In genomic region chr10:7932301-7933036, GRCh38 we compare ENCODE assay signal across 18 cellular contexts.
A peak's percentile ranks its signal among the peaks of the same experiment; 100 is the strongest.
DNase-seq lines count a peak whose midpoint lies in the region; ATAC-seq, FAIRE-seq and TF ChIP-seq lines count a peak whose summit lies in the region.
"Had no signal": no experiment of that assay in that cellular context is flagged by ENCODE, and none has a peak within 500 bp of the region (broad histone marks: within the 10 kb centered on the region; RNA-seq: fewer than 3 reads in every experiment).

No MANE protein-coding gene starts in this region.

- H3K9me1 ChIP-seq in K562 (ENCODE audit: control insufficient read depth, insufficient read depth, low read length), result peaks cover 4% of the 10 kb centered on the region

- peak overlapping the region; percentile 10; the same call in 1 of the 2 replicates for H3K4me3 ChIP-seq in Caco-2 (ENCODE audit: low read depth, low read length)
- no peak overlapping the region for H3K4me3 ChIP-seq in K562

- 48% methylated on average over 9 of the region's 9 CpGs for WGBS in K562 (ENCODE audit: insufficient coverage, low coverage, missing lambda C conversion rate)

- H3K79me2 ChIP-seq in K562 (ENCODE audit: control insufficient read depth, insufficient read depth, low read length), result no peaks in the 10 kb centered on the region; the same call in 2 of the 3 replicates

- no peak for TF ChIP-seq EP300 in K562 (IDR thresholded peaks at IDR 0.05; ENCODE audit: low read length)

- H3K4me1 ChIP-seq in Caco-2, result peaks cover 31% of the 10 kb centered on the region
- peaks cover 0 to 23% of the 10 kb centered on the region in 2 experiments; a peak in 3 of 5 replicates for H3K4me1 ChIP-seq in K562 (replicated peaks in 1 of 2; ENCODE audit: control insufficient read depth in 2 of 2, insufficient read depth in 2 of 2, low read length in 2 of 2)

- TF ChIP-seq RAD21 in K562 (CRISPR knock-in tag; conservative IDR thresholded peaks at IDR 0.05 in 1 of 2, IDR thresholded peaks at IDR 0.05 in 1 of 2), result no peak

- DNase-seq in Caco-2 (peak; percentile 61 to 66), K562 (ENCODE audit: extremely low read depth in 1 of 4, low spot score in 3 of 4) (no peak), left colon (no peak), NCI-H69 (lab: John Stamatoyannopoulos, UW) (no peak), type B pancreatic cell (ENCODE audit: extremely low spot score, unreplicated experiment) (no peak), NCI-H146 treated with DMSO at 0.1 percent for 48 hours (lab: John Stamatoyannopoulos, UW; ENCODE audit: unreplicated experiment) (no peak)
- DNase-seq: C1 segment of cervical spinal cord, DND-41, GF-D8, GOT3, NCI-H1436 treated with DMSO at 0.1 percent for 48 hours, NCI-H2081 treated with DMSO at 0.1 percent for 48 hours, NCI-H2227 treated with DMSO at 0.1 percent for 48 hours, NCI-H526 treated with DMSO at 0.1 percent for 48 hours, PC-3 had no signal

- no peak for FAIRE-seq in K562 (lab: Jason Lieb, UNC)

- POLR2A ChIA-PET in Caco-2 (lab: Charles Lee) (interaction anchor here (0.6 to 1.0 kb wide), 4 partner anchors 45 to 1730 kb away, joined by 3 to 7 read pairs (median 4); partner anchors contain the start of gene PFKFB3), K562 (lab: Yijun Ruan, JAX) (interaction anchor here (0.7 to 1.6 kb wide), 6 partner anchors 11 to 182 kb away, joined by 3 to 4 read pairs (median 3); no protein-coding TSS in a partner anchor)

- H3K9me3 Mint-ChIP-seq in Caco-2 (ENCODE audit: unreplicated experiment) (no peaks in the 10 kb centered on the region), nephron (peaks cover 6% of the 10 kb centered on the region), type B pancreatic cell (no peaks in the 10 kb centered on the region)

- H3K27ac Mint-ChIP-seq in Caco-2 (ENCODE audit: unreplicated experiment) (peak overlapping the region; percentile 48), nephron (peak overlapping the region in 2 of 3 experiments; percentile 40 to 79), type B pancreatic cell (no peak overlapping the region)
- H3K27ac Mint-ChIP-seq: IgD-negative memory B cell had no signal

- no peak for TF ChIP-seq CTCF in Caco-2 (IDR thresholded peaks at IDR 0.05; ENCODE audit: insufficient read depth in 1 of 2, low read depth in 1 of 2, low read length in 1 of 2, severe bottlenecking in 1 of 2, unreplicated experiment in 1 of 2)
- TF ChIP-seq CTCF in K562 (IDR thresholded peaks at IDR 0.05 in 2 of 3, conservative IDR thresholded peaks at IDR 0.05 in 1 of 3; ENCODE audit: insufficient read depth in 2 of 3, low read depth in 1 of 3, low read length in 3 of 3), result no peak
- no peak for TF ChIP-seq CTCF in nephron (IDR thresholded peaks at IDR 0.05; ENCODE audit: unreplicated experiment in 3 of 3)
- TF ChIP-seq CTCF in type B pancreatic cell (conservative IDR thresholded peaks at IDR 0.05), result no peak

- H3K4me1 Mint-ChIP-seq in Caco-2 (ENCODE audit: low read depth, unreplicated experiment) (peaks cover 45% of the 10 kb centered on the region), nephron (no peaks in the 10 kb centered on the region), type B pancreatic cell (ENCODE audit: unreplicated experiment) (peaks cover 9% of the 10 kb centered on the region)

- intact Hi-C loops in Caco-2 (cut with micrococcal nuclease; ENCODE audit: unreplicated experiment) (loop anchor here (1.0 to 2.0 kb wide), 3 partner anchors 8 to 44 kb away; no protein-coding TSS in a partner anchor), K562 (cut with micrococcal nuclease) (no loop called here), left colon (cut with DNase I, micrococcal nuclease) (no loop called here)

- H3K9me3 ChIP-seq in Caco-2, result no peaks in the 10 kb centered on the region
- H3K9me3 ChIP-seq in K562 (replicated peaks; ENCODE audit: control insufficient read depth, insufficient read depth, low read depth, low read length), result no peaks in the 10 kb centered on the region

- H3K27me3 ChIP-seq in Caco-2 (replicated peaks; ENCODE audit: control insufficient read depth, insufficient read depth, low read length), result no peaks in the 10 kb centered on the region
- no peaks in the 10 kb centered on the region for H3K27me3 ChIP-seq in K562 (ENCODE audit: control insufficient read depth in 2 of 2, insufficient read depth in 2 of 2, low read length in 2 of 2)

- no peaks in the 10 kb centered on the region for H3K27me3 Mint-ChIP-seq in Caco-2 (ENCODE audit: insufficient read depth, unreplicated experiment)
- no peaks in the 10 kb centered on the region for H3K27me3 Mint-ChIP-seq in nephron (ENCODE audit: low read depth)
- no peaks in the 10 kb centered on the region for H3K27me3 Mint-ChIP-seq in type B pancreatic cell
- H3K27me3 Mint-ChIP-seq: IgD-negative memory B cell had no signal

- H3K9ac ChIP-seq in K562 (ENCODE audit: insufficient read depth in 1 of 2, low read depth in 2 of 2, low read length in 2 of 2), result no peak overlapping the region

- no TSS peak for BruUV-seq in Caco-2 (replicated peaks; lab: Mats Ljungman, UMichigan)
- no TSS peak for BruUV-seq in K562 (replicated peaks; lab: Mats Ljungman, UMichigan)

- no peak overlapping the region for H2AFZ ChIP-seq in K562 (ENCODE audit: low read depth, low read length)

- CTCF ChIA-PET in Caco-2 (lab: Charles Lee) (interaction anchor here (0.6 to 0.7 kb wide), 2 partner anchors 80 to 219 kb away, joined by 3 read pairs; no protein-coding TSS in a partner anchor), K562 (lab: Yijun Ruan, JAX; ENCODE audit: low intra/inter-chr PET ratio) (no interaction called here)

- ATAC-seq in K562 (peak; percentile 55), left colon (peak; percentile 92), GM19324 (IDR thresholded peaks at IDR 0.05; ENCODE audit: low FRiP score, unreplicated experiment) (no peak)
- ATAC-seq: PC-3 had no signal

- H3K4me3 Mint-ChIP-seq in Caco-2 (ENCODE audit: unreplicated experiment) (peak overlapping the region; percentile 49), nephron (no peak overlapping the region), type B pancreatic cell (no peak overlapping the region)
- H3K4me3 Mint-ChIP-seq: IgD-negative memory B cell had no signal

- no peaks in the 10 kb centered on the region for H4K20me1 ChIP-seq in K562 (replicated peaks; ENCODE audit: control insufficient read depth, insufficient read depth, low read length)

- in situ Hi-C loops in K562 (cut with MboI), result no loop called here

- no peak overlapping the region for H3K27ac ChIP-seq in K562 (ENCODE audit: extremely low read depth, low read depth, low read length)

- no peak overlapping the region for H3K4me2 ChIP-seq in K562 (ENCODE audit: insufficient read depth, low read length)

- no peak for TF ChIP-seq POLR2A in K562 (conservative IDR thresholded peaks at IDR 0.05)

- no peaks in the 10 kb centered on the region for H3K36me3 ChIP-seq in Caco-2 (ENCODE audit: control insufficient read depth, insufficient read depth, low read length)
- H3K36me3 ChIP-seq in K562 (ENCODE audit: control insufficient read depth, insufficient read depth, low read length), result no peaks in the 10 kb centered on the region

- H3K36me3 Mint-ChIP-seq in Caco-2 (ENCODE audit: insufficient read depth, unreplicated experiment), result peaks cover 5% of the 10 kb centered on the region
- peaks cover 13% of the 10 kb centered on the region for H3K36me3 Mint-ChIP-seq in nephron (ENCODE audit: low read depth)
- no peaks in the 10 kb centered on the region for H3K36me3 Mint-ChIP-seq in type B pancreatic cell

TF ChIP-seq in K562, 482 proteins besides CTCF, POLR2A, EP300 and RAD21:
- peak; percentile 58 for TF ChIP-seq MEIS2 (IDR thresholded peaks at IDR 0.05; ENCODE audit: partially characterized antibody)
- no peak for TF ChIP-seq ZC3H8 (IDR thresholded peaks at IDR 0.05)
- no peak for TF ChIP-seq PBX2 (CRISPR knock-in tag; IDR thresholded peaks at IDR 0.05; ENCODE audit: low read depth)
- TF ChIP-seq PBX2 (tag; conservative IDR thresholded peaks at IDR 0.05; ENCODE audit: low read depth), result peak; percentile 46; the same call in 1 of the 2 replicates
- no peak for TF ChIP-seq GATAD2A (IDR thresholded peaks at IDR 0.05)
- no peak for TF ChIP-seq ZNF77 (CRISPR knock-in tag; IDR thresholded peaks at IDR 0.05)
- no peak for TF ChIP-seq TBP (optimal IDR thresholded peaks at IDR 0.05; ENCODE audit: low read depth, low read length)
- TF ChIP-seq RBM15 (IDR thresholded peaks at IDR 0.05; ENCODE audit: insufficient read depth, low read length), result no peak
- TF ChIP-seq ZNF384 (IDR thresholded peaks at IDR 0.05; ENCODE audit: low read depth, low read length), result 0 out of 2 replicates have a peak, but pooled peaks have one; percentile 12
- no peak for TF ChIP-seq GABPB2 (CRISPR knock-in tag; conservative IDR thresholded peaks at IDR 0.05)
- peak; percentile 64 for TF ChIP-seq PKNOX1 (IDR thresholded peaks at IDR 0.05)
- no peak for TF ChIP-seq ARHGAP35 (IDR thresholded peaks at IDR 0.05; ENCODE audit: partially characterized antibody)
- TF ChIP-seq NEUROD1 (IDR thresholded peaks at IDR 0.05; ENCODE audit: borderline replicate concordance, low read depth, low read length, partially characterized antibody), result no peak
TF ChIP-seq in K562: peak in this region for 4.

Comparison
In these comparisons a context has a peak if more than half of its experiments do, and no peak if none do; other contexts are left out.
1. DNase-seq: peak in Caco-2 (2 of 2); none in K562 (0 of 4), left colon (0 of 2), NCI-H69 (single experiment), type B pancreatic cell (single experiment) and NCI-H146 treated with DMSO at 0.1 percent for 48 hours (single experiment).